Comparison of ENCODE assay signal across 8 cellular contexts in the genomic region with DNA sequence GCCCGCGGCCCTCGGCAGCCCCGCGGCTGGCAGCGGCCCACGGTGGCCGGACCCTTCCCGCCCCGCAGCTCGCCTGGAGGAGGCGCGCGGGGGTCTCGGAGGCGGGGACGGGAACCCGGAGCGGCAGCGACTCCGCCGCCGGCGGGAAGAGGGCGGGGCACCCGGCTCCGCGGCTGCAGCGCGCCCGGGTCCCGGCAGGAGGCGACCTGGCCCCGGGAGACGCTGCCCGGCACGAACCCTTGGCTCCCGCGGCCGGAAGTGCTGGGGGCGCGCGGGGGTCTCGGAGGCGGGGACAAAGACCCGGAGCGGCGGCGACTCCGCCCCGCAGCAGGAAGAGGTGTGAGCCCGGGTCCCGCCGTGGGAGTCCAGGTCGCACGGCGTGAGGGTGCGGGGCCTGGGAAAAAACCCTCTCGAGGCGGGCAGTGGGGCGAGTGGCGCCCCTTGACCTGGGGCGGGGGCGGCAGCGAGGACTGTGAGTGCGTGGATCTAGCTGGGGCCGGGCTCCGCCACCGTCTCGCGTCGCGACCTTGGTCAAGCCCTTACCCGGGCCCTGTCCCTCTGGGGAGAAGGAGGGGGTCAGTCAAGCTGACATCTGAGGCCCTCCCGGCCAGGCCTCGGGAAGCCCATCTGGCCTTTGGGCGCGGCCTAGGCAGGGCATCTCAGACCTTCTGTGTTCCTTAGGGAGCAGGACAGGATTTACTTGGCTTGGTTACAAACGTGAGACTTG. TPM values are rescaled to one million over a fixed set of nuclear protein-coding genes. Genes with fewer than 3 reads are reported as not detected.
DNase-seq lines count a peak whose midpoint lies in the region; ATAC-seq, FAIRE-seq and TF ChIP-seq lines count a peak whose summit lies in the region.

A gene (minus strand): TSS at position 151 of the 727 bp plus-strand sequence. CDS start 230 bp downstream, outside the sequence.

- BruUV-seq in Panc1 (replicated peaks; lab: Mats Ljungman, UMichigan) = TSS peak; percentile 77

- H3K4me1 ChIP-seq in CD8-positive, alpha-beta memory T cell (ENCODE audit: insufficient read depth, low read length) = peaks cover 12% of the 10 kb centered on the region
- H3K4me1 ChIP-seq in Panc1 (ENCODE audit: control insufficient read depth, insufficient read depth, low read length) = peaks cover 3% of the 10 kb centered on the region; the same call in 1 of the 2 replicates

- peak within 1 kb of the TSS; percentile 56 to 95 (median 88) for H3K27ac Mint-ChIP-seq in CD8-positive, alpha-beta memory T cell
- H3K27ac Mint-ChIP-seq in naive thymus-derived CD8-positive, alpha-beta T cell = peak within 1 kb of the TSS; percentile 83 to 96 (median 94)

- CTCF ChIA-PET in CD8-positive, alpha-beta memory T cell (lab: Charles Lee) = interaction anchor here (0.7 to 3.6 kb wide), 24 partner anchors 8 to 409 kb away, joined by 3 to 17 read pairs (median 3); a partner anchor contains a TSS
- CTCF ChIA-PET in Panc1 (lab: Charles Lee) = interaction anchor here (0.6 to 1.0 kb wide), 4 partner anchors 23 to 1316 kb away, joined by 3 to 5 read pairs (median 3); no protein-coding TSS in a partner anchor

- H3K4me1 Mint-ChIP-seq in CD8-positive, alpha-beta memory T cell = peaks cover 17 to 25% (median 21%) of the 10 kb centered on the region in 3 donors
- H3K4me1 Mint-ChIP-seq in naive thymus-derived CD8-positive, alpha-beta T cell = peaks cover 16 to 47% (median 33%) of the 10 kb centered on the region in 4 donors

- no peaks in the 10 kb centered on the region for H3K36me3 Mint-ChIP-seq in CD8-positive, alpha-beta memory T cell
- no peaks in the 10 kb centered on the region for H3K36me3 Mint-ChIP-seq in naive thymus-derived CD8-positive, alpha-beta T cell

- no peaks in the 10 kb centered on the region for H3K9me3 ChIP-seq in CD8-positive, alpha-beta memory T cell (ENCODE audit: low read length)
- H3K9me3 ChIP-seq in Panc1 (ENCODE audit: control insufficient read depth, insufficient read depth, low read depth, low read length) = no peaks in the 10 kb centered on the region

- TF ChIP-seq CTCF in Panc1 (IDR thresholded peaks at IDR 0.05) = peak; percentile 96
- TF ChIP-seq CTCF in fibroblast of mammary gland (conservative IDR thresholded peaks at IDR 0.05; ENCODE audit: control insufficient read depth, insufficient read depth, low read depth, low read length) = peak; percentile 16

- DNase-seq in CD8-positive, alpha-beta memory T cell = peak; percentile 68 to 85 (median 78)
- peak; percentile 77 for DNase-seq in HTR-8/SVneo (ENCODE audit: insufficient read length, low spot score)
- no peak for DNase-seq in Panc1 (ENCODE audit: low read depth, low spot score)
- DNase-seq in activated T-helper 1 cell treated with anti-CD3 and anti-CD28 coated beads, Interleukin-2, amount 50 U/mL, for 16 hours (ENCODE audit: low read depth in 1 of 2, low spot score in 1 of 2) = peak; percentile 40 to 70
- DNase-seq in fibroblast of mammary gland (ENCODE audit: low read depth) = peak; percentile 25
- peak; percentile 68 to 87 (median 80) for DNase-seq in naive thymus-derived CD8-positive, alpha-beta T cell
- peak; percentile 62 to 78 (median 74) for DNase-seq in stimulated activated naive CD4-positive, alpha-beta T cell (lab: John Stamatoyannopoulos, UW)

- intact Hi-C loops in Panc1 (cut with micrococcal nuclease; ENCODE audit: unreplicated experiment) = loop anchor here (5.0 kb wide), 1 partner anchor 111 kb away; no protein-coding TSS in a partner anchor

- no peaks in the 10 kb centered on the region for H3K9me3 Mint-ChIP-seq in CD8-positive, alpha-beta memory T cell
- H3K9me3 Mint-ChIP-seq in naive thymus-derived CD8-positive, alpha-beta T cell = no peaks in the 10 kb centered on the region

- in situ Hi-C loops in Panc1 (cut with HindIII; ENCODE audit: low pct_unique_long_range_greater_than_20kb, low sequenced_read_pairs) = loop anchor here (25.0 kb wide), 1 partner anchor 131 kb away; a partner anchor contains a TSS

- no peaks in the 10 kb centered on the region for H3K36me3 ChIP-seq in CD8-positive, alpha-beta memory T cell (ENCODE audit: insufficient read depth, low read length)
- no peaks in the 10 kb centered on the region for H3K36me3 ChIP-seq in Panc1 (ENCODE audit: control insufficient read depth, insufficient read depth, low read length)

- POLR2A ChIA-PET in CD8-positive, alpha-beta memory T cell (lab: Charles Lee) = interaction anchor here (1.2 kb wide), 1 partner anchor 17 kb away, joined by 6 read pairs; a partner anchor contains a TSS
- POLR2A ChIA-PET in Panc1 (lab: Charles Lee) = interaction anchor here (0.5 to 0.7 kb wide), 3 partner anchors 11 to 168 kb away, joined by 3 to 7 read pairs (median 4); a partner anchor contains a TSS
- POLR2A ChIA-PET in naive thymus-derived CD8-positive, alpha-beta T cell (lab: Charles Lee) = interaction anchor here (0.5 to 2.5 kb wide), 8 partner anchors 9 to 291 kb away, joined by 3 to 29 read pairs (median 4); a partner anchor contains a TSS

- H3K27me3 ChIP-seq in CD8-positive, alpha-beta memory T cell (ENCODE audit: insufficient read depth, low read length, poor library complexity, severe bottlenecking) = no peaks in the 10 kb centered on the region
- no peaks in the 10 kb centered on the region for H3K27me3 ChIP-seq in Panc1 (ENCODE audit: control insufficient read depth, insufficient read depth, low read length)

- peak within 1 kb of the TSS; percentile 73 for H3K4me3 ChIP-seq in CD8-positive, alpha-beta memory T cell (ENCODE audit: low read length)
- H3K4me3 ChIP-seq in Panc1 (ENCODE audit: low read depth in 2 of 2, low read length in 2 of 2) (peak within 1 kb of the TSS; percentile 68 to 78), fibroblast of mammary gland (ENCODE audit: control insufficient read depth, low read depth, low read length) (peak within 1 kb of the TSS; percentile 57)

- H3K4me3 Mint-ChIP-seq in CD8-positive, alpha-beta memory T cell = peak within 1 kb of the TSS; percentile 80 to 90 (median 82)
- H3K4me3 Mint-ChIP-seq in naive thymus-derived CD8-positive, alpha-beta T cell = peak within 1 kb of the TSS; percentile 77 to 89 (median 84)

- peak within 1 kb of the TSS; percentile 68 for H3K27ac ChIP-seq in CD8-positive, alpha-beta memory T cell (ENCODE audit: low read depth, low read length)
- peak within 1 kb of the TSS; percentile 90 for H3K27ac ChIP-seq in Panc1 (ENCODE audit: low read length)

- no peaks in the 10 kb centered on the region for H3K27me3 Mint-ChIP-seq in CD8-positive, alpha-beta memory T cell
- no peaks in the 10 kb centered on the region for H3K27me3 Mint-ChIP-seq in naive thymus-derived CD8-positive, alpha-beta T cell

- FAIRE-seq in HTR-8/SVneo (lab: Jason Lieb, UNC) = peak; percentile 81

- ATAC-seq in GM19397 (IDR thresholded peaks at IDR 0.05; ENCODE audit: unreplicated experiment) (peak; percentile 80), Panc1 (peak; percentile 93)
- ATAC-seq in naive thymus-derived CD8-positive, alpha-beta T cell = peak; percentile 79 to 81

RNA-seq across cellular contexts. Expression of the gene that starts here (rescaled TPM):
- 1 to 10 TPM; 2.1 to 2.3 TPM for total RNA-seq in CD8-positive, alpha-beta memory T cell
- polyA plus RNA-seq in CD8-positive, alpha-beta memory T cell = 2.0 TPM
- 37.3 TPM for total RNA-seq in Panc1 (2021; ENCODE audit: unreplicated experiment)
- 97.9 TPM for polyA plus RNA-seq in Panc1 (2012; ENCODE audit: insufficient read length)
- 1 to 10 TPM; 1.2 to 1.6 TPM for total RNA-seq in naive thymus-derived CD8-positive, alpha-beta T cell
- 1 to 10 TPM; 1.4 to 3.4 (median 2.5) TPM for polyA plus RNA-seq in naive thymus-derived CD8-positive, alpha-beta T cell

Comparison
In these comparisons a context has a peak if more than half of its experiments do, and no peak if none do; other contexts are left out.
1. RNA of the gene that starts here (total RNA-seq): 37.3 TPM in Panc1 (single experiment); 2.1 to 2.3 TPM in CD8-positive, alpha-beta memory T cell and 1.2 to 1.6 TPM in naive thymus-derived CD8-positive, alpha-beta T cell; every median in the first group is over 10 times any median in the second.
2. Peak in every context shown above with its lines, with median percentiles within 50 percentile points of each other: H3K4me3 ChIP-seq and ATAC-seq.